In the genomic region with DNA sequence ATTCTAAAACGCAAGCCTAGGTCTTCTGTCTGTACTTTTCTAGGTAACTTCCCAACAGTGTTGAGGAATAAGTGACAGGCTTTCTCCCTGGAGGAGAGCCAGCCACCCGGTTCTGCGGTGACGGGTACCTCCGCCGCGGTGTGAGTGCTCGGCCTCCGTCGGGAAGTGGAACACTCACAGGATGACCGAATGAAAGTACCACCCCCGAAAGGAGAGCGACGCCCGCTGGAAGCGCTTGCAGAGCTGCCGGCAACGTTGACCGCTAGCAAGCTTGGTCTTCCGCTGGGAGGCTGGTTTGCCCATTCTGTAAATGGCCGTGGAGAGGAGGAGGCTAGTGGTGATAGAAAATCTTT, we compare ENCODE assay signal across 8 cellular contexts. TPM values are rescaled to one million over a fixed set of nuclear protein-coding genes. Genes with fewer than 3 reads are reported as not detected.
DNase-seq lines count a peak whose midpoint lies in the region; ATAC-seq and TF ChIP-seq lines count a peak whose summit lies in the region.

No MANE protein-coding gene starts in this region.

- H3K9me3 Mint-ChIP-seq in immature natural killer cell, result no peaks in the 10 kb centered on the region

- CTCF ChIA-PET in RWPE1 (lab: Yijun Ruan, JAX), result interaction anchor here (0.6 to 0.7 kb wide), 2 partner anchors 79 to 237 kb away, joined by 3 read pairs; no protein-coding TSS in a partner anchor

- TF ChIP-seq POLR2A in breast epithelium (IDR thresholded peaks at IDR 0.05), result no peak

- TF ChIP-seq CTCF in RWPE1 (conservative IDR thresholded peaks at IDR 0.05; ENCODE audit: low read depth) (0 out of 2 replicates have a peak, but pooled peaks have one; percentile 14), breast epithelium (IDR thresholded peaks at IDR 0.05) (no peak)

- peak; percentile 55 for DNase-seq in RWPE1 (ENCODE audit: low spot score)
- DNase-seq in breast epithelium (ENCODE audit: low spot score in 2 of 2), result peak; percentile 61 to 76
- peak; percentile 32 to 42 (median 41) for DNase-seq in immature natural killer cell
- DNase-seq in stimulated activated CD4-positive, alpha-beta T cell treated with anti-CD3 and anti-CD28 coated beads, Interleukin-12 subunit alpha, Interleukin-12 subunit beta, amount 100 ng/mL, for 48 hours (ENCODE audit: low read depth in 2 of 3, low spot score in 1 of 3), result peak in 2 of 3 donors; percentile 9 to 16
- DNase-seq in DMS153 (lab: John Stamatoyannopoulos, UW), result no peak
- no peak for DNase-seq in cortex of kidney (lab: John Stamatoyannopoulos, UW)

- H3K4me3 Mint-ChIP-seq in immature natural killer cell, result peak overlapping the region; percentile 92 to 99 (median 97)

- no peaks in the 10 kb centered on the region for H3K27me3 ChIP-seq in breast epithelium

- peak overlapping the region; percentile 85 for H3K27ac ChIP-seq in RWPE1
- peak overlapping the region; percentile 89 to 96 for H3K27ac ChIP-seq in breast epithelium

- no peaks in the 10 kb centered on the region for H3K9me3 ChIP-seq in breast epithelium

- H3K4me3 ChIP-seq in GM08714 (ENCODE audit: low read length), result peak overlapping the region; percentile 97
- H3K4me3 ChIP-seq in breast epithelium, result peak overlapping the region; percentile 81 to 91 (median 88)

- peaks cover 0 to 6% (median 0%) of the 10 kb centered on the region in 3 donors for H3K36me3 Mint-ChIP-seq in immature natural killer cell

- intact Hi-C loops in breast epithelium (cut with DNase I; ENCODE audit: low total_unique reads), result no loop called here

- peak; percentile 12 for ATAC-seq in HG02610 (IDR thresholded peaks at IDR 0.05; ENCODE audit: unreplicated experiment)

- H3K27me3 Mint-ChIP-seq in immature natural killer cell (ENCODE audit: low read depth in 3 of 3), result peaks cover 2 to 8% (median 3%) of the 10 kb centered on the region in 3 donors

- peaks cover 17 to 46% of the 10 kb centered on the region in 2 donors for H3K4me1 Mint-ChIP-seq in immature natural killer cell

- no peaks in the 10 kb centered on the region for H3K36me3 ChIP-seq in breast epithelium

- no peaks in the 10 kb centered on the region for H3K4me1 ChIP-seq in breast epithelium

- POLR2A ChIA-PET in RWPE1 (lab: Yijun Ruan, JAX; ENCODE audit: low non-redundant PET), result interaction anchor here (0.6 kb wide), 1 partner anchor 745 kb away, joined by 3 read pairs; no protein-coding TSS in a partner anchor

- H3K27ac Mint-ChIP-seq in immature natural killer cell, result peak overlapping the region; percentile 89 to 95 (median 90)

RNA-seq across cellular contexts. Expression of gene TMEM242, which starts 0.6 kb away (rescaled TPM):
- 1 to 10 TPM; 5.3 to 7.9 (median 7.3) TPM for total RNA-seq in breast epithelium
- polyA plus RNA-seq in immature natural killer cell, result 10 to 100 TPM; 13.7 to 17.4 (median 15.9) TPM

RNA-seq across cellular contexts. Expression of gene ZDHHC14, which starts 57.1 kb away (rescaled TPM):
- 1 to 10 TPM; 4.8 to 9.8 (median 8.5) TPM for total RNA-seq in breast epithelium
- 1 to 10 TPM; 3.1 to 4.2 (median 3.4) TPM for polyA plus RNA-seq in immature natural killer cell

Comparison
In these comparisons a context has a peak if more than half of its experiments do, and no peak if none do; other contexts are left out.
1. DNase-seq: peak in RWPE1 (single experiment), breast epithelium (2 of 2), immature natural killer cell (3 of 3) and stimulated activated CD4-positive, alpha-beta T cell treated with anti-CD3 and anti-CD28 coated beads, Interleukin-12 subunit alpha, Interleukin-12 subunit beta, amount 100 ng/mL, for 48 hours (2 of 3); none in DMS153 (single experiment) and cortex of kidney (single experiment).